In genomic region chr22:36961626-36962025, GRCh38 we compare ENCODE assay signal across 1 cellular context.
TF ChIP-seq lines count a peak whose summit lies in the region.

No MANE protein-coding gene starts in this region.

TF ChIP-seq in GM23338, 12 proteins besides CTCF, POLR2A, EP300 and RAD21 (continued from another document):
- TF ChIP-seq REST (IDR thresholded peaks at IDR 0.05; ENCODE audit: unreplicated experiment) (no peak), NANOG (IDR thresholded peaks at IDR 0.05; ENCODE audit: borderline replicate concordance) (no peak), ETS1 (IDR thresholded peaks at IDR 0.05) (no peak), CREB1 (CRISPR knock-in tag; IDR thresholded peaks at IDR 0.05; ENCODE audit: low read depth) (no peak), ZNF331 (CRISPR knock-in tag; IDR thresholded peaks at IDR 0.05; ENCODE audit: low read depth) (no peak), EZH2 (IDR thresholded peaks at IDR 0.05; ENCODE audit: low read depth, unreplicated experiment) (no peak)
